In genomic region chr18:53375641-53376040, GRCh38 we compare ENCODE assay signal across 28 cellular contexts.
A peak's percentile ranks its signal among the peaks of the same experiment; 100 is the strongest.
DNase-seq lines count a peak whose midpoint lies in the region; ATAC-seq and TF ChIP-seq lines count a peak whose summit lies in the region.
"Had no signal": no experiment of that assay in that cellular context is flagged by ENCODE, and none has a peak within 500 bp of the region (broad histone marks: within the 10 kb centered on the region; RNA-seq: fewer than 3 reads in every experiment).

No MANE protein-coding gene starts in this region.

- H3K27me3 Mint-ChIP-seq in MCF 10A (ENCODE audit: insufficient read depth, unreplicated experiment), result no peaks in the 10 kb centered on the region
- H3K27me3 Mint-ChIP-seq: activated naive CD4-positive, alpha-beta T cell treated with anti-CD3 and anti-CD28 coated beads, Interleukin-2, amount 10 ng/mL, durations not matched to agents 7 days and 5 days; naive B cell; T-helper 17 cell had no signal

- no peaks in the 10 kb centered on the region for H3K4me1 Mint-ChIP-seq in MCF 10A (ENCODE audit: insufficient read depth, unreplicated experiment)
- H3K4me1 Mint-ChIP-seq: activated naive CD4-positive, alpha-beta T cell treated with anti-CD3 and anti-CD28 coated beads, Interleukin-2, amount 10 ng/mL, durations not matched to agents 7 days and 5 days; naive B cell; T-helper 17 cell had no signal

- H3K27ac Mint-ChIP-seq in MCF 10A (ENCODE audit: low read depth, unreplicated experiment), result no peak overlapping the region
- H3K27ac Mint-ChIP-seq in activated naive CD4-positive, alpha-beta T cell treated with anti-CD3 and anti-CD28 coated beads, Interleukin-2, amount 50 U/mL, for 72 hours, result no peak overlapping the region
- H3K27ac Mint-ChIP-seq: activated naive CD4-positive, alpha-beta T cell treated with anti-CD3 and anti-CD28 coated beads, Interleukin-2, amount 10 ng/mL, durations not matched to agents 7 days and 5 days; activated T-cell treated with anti-CD3 and anti-CD28 coated beads, Interleukin-2, amount 50 U/mL, for 72 hours; naive B cell; T-helper 17 cell had no signal

- H3K27me3 ChIP-seq in mammary epithelial cell (ENCODE audit: insufficient read depth, low read length) (no peaks in the 10 kb centered on the region), upper lobe of left lung (no peaks in the 10 kb centered on the region)
- H3K27me3 ChIP-seq: colonic mucosa, esophagus muscularis mucosa, vagina had no signal

- no peaks in the 10 kb centered on the region for H3K79me2 ChIP-seq in mammary epithelial cell (ENCODE audit: insufficient read depth, low read length)

- DNase-seq in MCF 10A (ENCODE audit: unreplicated experiment) (peak; percentile 7), mammary epithelial cell (no peak), NCI-H69 (lab: John Stamatoyannopoulos, UW) (peak; percentile 94), kidney glomerular epithelial cell (lab: John Stamatoyannopoulos, UW) (peak; percentile 34), upper lobe of left lung (peak in 1 of 2 donors; percentile 86), SIG-M5 treated with dmso at 0.1 percent for 504 hours (lab: John Stamatoyannopoulos, UW; ENCODE audit: unreplicated experiment) (no peak)
- no peak for DNase-seq in activated naive CD4-positive, alpha-beta T cell treated with anti-CD3 and anti-CD28 coated beads, Interleukin-2, amount 50 U/mL, for 72 hours (ENCODE audit: low spot score in 2 of 2)
- DNase-seq: activated CD4-positive, alpha-beta T cell treated with anti-CD3 and anti-CD28 coated beads for 4 hours; activated naive CD4-positive, alpha-beta T cell treated with anti-CD3 and anti-CD28 coated beads, Interleukin-2, amount 10 ng/mL, durations not matched to agents 7 days and 5 days; activated T-cell treated with anti-CD3 and anti-CD28 coated beads, Interleukin-2, amount 50 U/mL, for 72 hours; amygdala; colonic mucosa; hypothalamus; mesenchymal stem cell; naive B cell; NCI-H1436; NCI-H2171 treated with DMSO at 0.1 percent for 48 hours; NCI-H526 treated with DMSO at 0.1 percent for 48 hours; nucleus accumbens; SK-N-SH; small intestine; stimulated activated CD4-positive, alpha-beta T cell treated with anti-CD3 and anti-CD28 coated beads, Interleukin-1b, Interleukin-23, amount 100 ng/mL, for 48 hours; T-helper 17 cell had no signal

- H3K9me3 ChIP-seq in mammary epithelial cell (replicated peaks; ENCODE audit: insufficient read depth, low read length) (no peaks in the 10 kb centered on the region), upper lobe of left lung (no peaks in the 10 kb centered on the region)
- H3K9me3 ChIP-seq: A549, colonic mucosa, esophagus muscularis mucosa, SK-N-SH, vagina had no signal

- POLR2A ChIA-PET in MCF 10A (lab: Yijun Ruan, JAX), result no interaction called here

- intact Hi-C loops in MCF 10A (cut with micrococcal nuclease) (no loop called here), mammary epithelial cell (cut with micrococcal nuclease) (no loop called here)

- no peak overlapping the region for H3K4me3 Mint-ChIP-seq in MCF 10A (ENCODE audit: unreplicated experiment)
- H3K4me3 Mint-ChIP-seq: activated naive CD4-positive, alpha-beta T cell treated with anti-CD3 and anti-CD28 coated beads, Interleukin-2, amount 10 ng/mL, durations not matched to agents 7 days and 5 days; activated T-cell treated with anti-CD3 and anti-CD28 coated beads, Interleukin-2, amount 50 U/mL, for 72 hours; naive B cell; T-helper 17 cell had no signal

- CTCF ChIA-PET in MCF 10A (lab: Yijun Ruan, JAX), result interaction anchor here (0.5 kb wide), 1 partner anchor 213 kb away, joined by 3 read pairs; no protein-coding TSS in a partner anchor
- CTCF ChIA-PET in mammary epithelial cell (lab: Charles Lee; ENCODE audit: low non-redundant PET), result no interaction called here

- H3K4me2 ChIP-seq in mammary epithelial cell (ENCODE audit: insufficient read depth, low read depth, low read length), result no peak overlapping the region
- H3K4me2 ChIP-seq: A549, SK-N-SH had no signal

- in situ Hi-C loops in mammary epithelial cell (cut with MboI; ENCODE audit: low sequenced_read_pairs in 2 of 2), result loop anchor here in 1 of 2 donors (25.0 kb wide), 1 partner anchor 1713 kb away; no protein-coding TSS in a partner anchor

- H3K4me1 ChIP-seq in mammary epithelial cell (ENCODE audit: insufficient read depth, low read length) (no peaks in the 10 kb centered on the region), upper lobe of left lung (peaks cover 0 to 2% (median 0%) of the 10 kb centered on the region in 4 donors)
- H3K4me1 ChIP-seq: A549, colonic mucosa, esophagus muscularis mucosa, vagina had no signal

- H2AFZ ChIP-seq in mammary epithelial cell (ENCODE audit: low read depth, low read length), result no peak overlapping the region

- no peak for TF ChIP-seq CTCF in MCF 10A (IDR thresholded peaks at IDR 0.05; ENCODE audit: unreplicated experiment)
- TF ChIP-seq CTCF in mammary epithelial cell (conservative IDR thresholded peaks at IDR 0.05 in 1 of 2, IDR thresholded peaks at IDR 0.05 in 1 of 2; ENCODE audit: extremely low read depth in 1 of 2, insufficient read depth in 1 of 2, low read depth in 1 of 2, low read length in 2 of 2), result no peak
- TF ChIP-seq CTCF in upper lobe of left lung (IDR thresholded peaks at IDR 0.05), result no peak

- no peak overlapping the region for H3K4me3 ChIP-seq in mammary epithelial cell (replicated peaks in 1 of 3; ENCODE audit: insufficient read depth in 1 of 3, low read depth in 2 of 3, low read length in 3 of 3)
- H3K4me3 ChIP-seq in upper lobe of left lung, result no peak overlapping the region
- H3K4me3 ChIP-seq: A549, colonic mucosa, esophagus muscularis mucosa, GM12878, vagina had no signal

- 54% methylated on average over 2 of the region's 2 CpGs for WGBS in mammary epithelial cell (ENCODE audit: low coverage, missing lambda C conversion rate)
- WGBS in upper lobe of left lung, 2 donors, result 44 to 54% methylated on average over 2 of the region's 2 CpGs

- no peaks in the 10 kb centered on the region for H4K20me1 ChIP-seq in mammary epithelial cell (ENCODE audit: insufficient read depth, low read length)

- H3K9ac ChIP-seq in mammary epithelial cell (ENCODE audit: insufficient read depth, low read length), result no peak overlapping the region
- H3K9ac ChIP-seq: SK-N-SH had no signal

- H3K9me3 Mint-ChIP-seq in MCF 10A (ENCODE audit: unreplicated experiment), result peaks cover 12% of the 10 kb centered on the region
- H3K9me3 Mint-ChIP-seq in activated naive CD4-positive, alpha-beta T cell treated with anti-CD3 and anti-CD28 coated beads, Interleukin-2, amount 50 U/mL, for 72 hours, result peaks cover 0 to 5% of the 10 kb centered on the region in 2 donors
- H3K9me3 Mint-ChIP-seq: activated naive CD4-positive, alpha-beta T cell treated with anti-CD3 and anti-CD28 coated beads, Interleukin-2, amount 10 ng/mL, durations not matched to agents 7 days and 5 days had no signal

- no peaks in the 10 kb centered on the region for H3K36me3 ChIP-seq in mammary epithelial cell (ENCODE audit: insufficient read depth, low read length)
- no peaks in the 10 kb centered on the region for H3K36me3 ChIP-seq in upper lobe of left lung
- H3K36me3 ChIP-seq: colonic mucosa, esophagus muscularis mucosa, vagina had no signal

- ATAC-seq in upper lobe of left lung (ENCODE audit: low FRiP score in 2 of 2) (peak; percentile 45 to 81), GM18519 (IDR thresholded peaks at IDR 0.05; ENCODE audit: low FRiP score, unreplicated experiment) (no peak)
- ATAC-seq in activated naive CD4-positive, alpha-beta T cell treated with anti-CD3 and anti-CD28 coated beads, Interleukin-2, amount 50 U/mL, for 72 hours, result no peak
- ATAC-seq: A549; activated T-cell treated with anti-CD3 and anti-CD28 coated beads, Interleukin-2, amount 50 U/mL, for 72 hours; GM12878; T-helper 17 cell had no signal

- TF ChIP-seq EP300 in upper lobe of left lung (IDR thresholded peaks at IDR 0.05), result no peak

- no peaks in the 10 kb centered on the region for H3K36me3 Mint-ChIP-seq in MCF 10A (ENCODE audit: insufficient read depth, unreplicated experiment)
- H3K36me3 Mint-ChIP-seq in activated naive CD4-positive, alpha-beta T cell treated with anti-CD3 and anti-CD28 coated beads, Interleukin-2, amount 50 U/mL, for 72 hours, result no peaks in the 10 kb centered on the region
- H3K36me3 Mint-ChIP-seq: activated naive CD4-positive, alpha-beta T cell treated with anti-CD3 and anti-CD28 coated beads, Interleukin-2, amount 10 ng/mL, durations not matched to agents 7 days and 5 days; naive B cell had no signal

- no peak for TF ChIP-seq POLR2A in upper lobe of left lung (IDR thresholded peaks at IDR 0.05)

- dilution Hi-C loops in mammary epithelial cell (cut with HindIII; ENCODE audit: low sequenced_read_pairs), result no loop called here

- H3K27ac ChIP-seq in mammary epithelial cell (ENCODE audit: insufficient read depth, low read depth, low read length) (no peak overlapping the region), upper lobe of left lung (no peak overlapping the region)
- H3K27ac ChIP-seq: A549, colonic mucosa, esophagus muscularis mucosa, vagina had no signal

- BruUV-seq in MCF 10A (replicated peaks; lab: Mats Ljungman, UMichigan) (no TSS peak), mammary epithelial cell (replicated peaks; lab: Mats Ljungman, UMichigan) (no TSS peak)

Comparison
In these comparisons a context has a peak if more than half of its experiments do, and no peak if none do; other contexts are left out.
1. DNase-seq: peak in MCF 10A (single experiment), NCI-H69 (single experiment) and kidney glomerular epithelial cell (single experiment); none in mammary epithelial cell (single experiment), activated naive CD4-positive, alpha-beta T cell treated with anti-CD3 and anti-CD28 coated beads, Interleukin-2, amount 50 U/mL, for 72 hours (0 of 2) and SIG-M5 treated with dmso at 0.1 percent for 504 hours (single experiment).
2. ATAC-seq: peak in upper lobe of left lung (2 of 2); none in activated naive CD4-positive, alpha-beta T cell treated with anti-CD3 and anti-CD28 coated beads, Interleukin-2, amount 50 U/mL, for 72 hours (0 of 2) and GM18519 (single experiment).